ENCODE assay signal across 8 cellular contexts in the genomic region with DNA sequence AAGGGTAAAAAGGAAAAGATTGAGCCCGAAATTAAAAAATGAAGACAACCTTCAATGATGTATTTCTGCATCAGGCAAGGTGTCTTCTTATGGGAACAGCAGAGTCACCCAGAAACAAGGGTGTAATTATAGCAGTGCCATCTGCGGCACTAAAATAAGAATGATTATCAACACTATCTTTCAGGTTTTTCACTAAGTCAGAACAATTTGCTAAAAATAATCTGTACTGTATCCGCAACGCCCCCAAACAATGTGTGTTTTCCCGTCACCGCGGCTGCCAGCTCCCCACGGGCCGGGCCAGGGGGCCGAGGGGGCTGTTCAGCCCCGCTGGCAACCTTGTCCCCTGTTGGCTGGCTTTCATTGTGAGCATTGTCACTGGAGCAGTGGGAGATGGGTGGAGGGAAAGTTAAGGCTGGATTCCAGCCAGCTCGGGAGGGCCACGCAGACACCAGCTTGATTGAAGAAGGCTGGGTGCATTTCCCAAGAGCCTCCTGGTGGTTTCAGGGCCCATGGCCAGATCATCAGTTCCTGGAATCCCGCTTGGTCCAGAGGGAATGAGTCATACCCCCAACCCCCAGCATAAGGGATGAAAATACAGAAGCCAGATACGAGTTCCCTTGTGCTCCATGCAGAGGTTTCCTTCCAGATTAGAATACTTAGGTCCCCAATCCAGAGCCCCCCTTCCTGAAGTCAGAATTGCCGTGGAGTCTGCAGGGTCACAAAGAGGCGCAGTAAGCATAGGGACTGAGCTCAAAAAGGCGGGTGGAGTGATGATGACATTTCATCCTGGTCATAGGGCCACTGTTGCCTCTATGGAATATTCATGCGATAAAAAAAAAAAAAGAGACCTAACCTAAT.
DNase-seq lines count a peak whose midpoint lies in the region; ATAC-seq and TF ChIP-seq lines count a peak whose summit lies in the region.

No MANE protein-coding gene starts in this region.

- no peaks in the 10 kb centered on the region for H3K9me3 ChIP-seq in CD4-positive, alpha-beta memory T cell (ENCODE audit: control insufficient read depth in 1 of 2, low read length in 2 of 2)

- in situ Hi-C loops in GM13976 (cut with MboI; ENCODE audit: low sequenced_read_pairs, unreplicated experiment): loop anchor here (10.0 kb wide), 1 partner anchor 88 kb away; a partner anchor contains a TSS

- H3K27me3 Mint-ChIP-seq in CD4-positive, alpha-beta memory T cell: no peaks in the 10 kb centered on the region
- H3K27me3 Mint-ChIP-seq in nephron progenitor cell (ENCODE audit: low read depth, poor library complexity): peaks cover 7% of the 10 kb centered on the region

- H3K36me3 Mint-ChIP-seq in CD4-positive, alpha-beta memory T cell: no peaks in the 10 kb centered on the region
- H3K36me3 Mint-ChIP-seq in nephron progenitor cell (ENCODE audit: low read depth): no peaks in the 10 kb centered on the region

- CTCF ChIA-PET in RWPE1 (lab: Yijun Ruan, JAX): interaction anchor here (1.2 kb wide), 1 partner anchor 21 kb away, joined by 4 read pairs; no protein-coding TSS in a partner anchor
- CTCF ChIA-PET in CD4-positive, alpha-beta memory T cell (lab: Charles Lee; ENCODE audit: partially characterized antibody): no interaction called here

- H3K36me3 ChIP-seq in CD4-positive, alpha-beta memory T cell (ENCODE audit: insufficient read depth, low read length): no peaks in the 10 kb centered on the region

- TF ChIP-seq CTCF in GM13976 (IDR thresholded peaks at IDR 0.05; ENCODE audit: borderline replicate concordance, control extremely low read depth, extremely low read depth, insufficient read depth, missing control alignments) (no peak), RWPE1 (conservative IDR thresholded peaks at IDR 0.05; ENCODE audit: low read depth) (no peak), fibroblast of the aortic adventitia (IDR thresholded peaks at IDR 0.05; ENCODE audit: insufficient read depth, low read length) (peak; percentile 4), omental fat pad (IDR thresholded peaks at IDR 0.05) (no peak), nephron progenitor cell (IDR thresholded peaks at IDR 0.05) (no peak)

- H3K27me3 ChIP-seq in CD4-positive, alpha-beta memory T cell (ENCODE audit: insufficient read depth, low read length): no peaks in the 10 kb centered on the region

- H3K4me3 Mint-ChIP-seq in CD4-positive, alpha-beta memory T cell: no peak overlapping the region
- no peak overlapping the region for H3K4me3 Mint-ChIP-seq in nephron progenitor cell

- peaks cover 19% of the 10 kb centered on the region for H3K4me1 ChIP-seq in CD4-positive, alpha-beta memory T cell (ENCODE audit: insufficient read depth, low read length)

- H3K4me1 Mint-ChIP-seq in CD4-positive, alpha-beta memory T cell: peaks cover 16 to 28% (median 25%) of the 10 kb centered on the region in 4 donors
- H3K4me1 Mint-ChIP-seq in nephron progenitor cell: no peaks in the 10 kb centered on the region

- no peak overlapping the region for H3K27ac Mint-ChIP-seq in CD4-positive, alpha-beta memory T cell
- no peak overlapping the region for H3K27ac Mint-ChIP-seq in nephron progenitor cell

- H3K9me3 Mint-ChIP-seq in CD4-positive, alpha-beta memory T cell: no peaks in the 10 kb centered on the region
- no peaks in the 10 kb centered on the region for H3K9me3 Mint-ChIP-seq in nephron progenitor cell

- POLR2A ChIA-PET in RWPE1 (lab: Yijun Ruan, JAX; ENCODE audit: low non-redundant PET): no interaction called here
- POLR2A ChIA-PET in CD4-positive, alpha-beta memory T cell (lab: Charles Lee; ENCODE audit: partially characterized antibody): interaction anchor here (0.6 to 3.5 kb wide), 2 partner anchors 18 to 28 kb away, joined by 3 to 13 read pairs; no protein-coding TSS in a partner anchor

- DNase-seq in GM13976 (ENCODE audit: low spot score) (peak; percentile 59), RWPE1 (ENCODE audit: low spot score) (peak; percentile 91), fibroblast of the aortic adventitia (ENCODE audit: low read depth) (peak; percentile 98), omental fat pad (ENCODE audit: low spot score) (peak; percentile 62), nephron progenitor cell (no peak), T-helper 1 cell (no peak)
- no peak for DNase-seq in CD4-positive, alpha-beta memory T cell

- intact Hi-C loops in CD4-positive, alpha-beta memory T cell (cut with micrococcal nuclease): no loop called here

- ATAC-seq in HG03571 (IDR thresholded peaks at IDR 0.05; ENCODE audit: unreplicated experiment) (peak; percentile 36), omental fat pad (ENCODE audit: low FRiP score) (peak; percentile 93)

- H3K27ac ChIP-seq in RWPE1: peak overlapping the region; percentile 84
- no peak overlapping the region for H3K27ac ChIP-seq in CD4-positive, alpha-beta memory T cell (ENCODE audit: low read depth, low read length)

- peak overlapping the region; percentile 39 for H3K4me3 ChIP-seq in fibroblast of the aortic adventitia (ENCODE audit: low read depth, low read length)
- no peak overlapping the region for H3K4me3 ChIP-seq in CD4-positive, alpha-beta memory T cell (ENCODE audit: low read length in 2 of 2)

Comparison
In these comparisons a context has a peak if more than half of its experiments do, and no peak if none do; other contexts are left out.
1. DNase-seq: peak in GM13976 (single experiment), RWPE1 (single experiment), fibroblast of the aortic adventitia (single experiment) and omental fat pad (single experiment); none in CD4-positive, alpha-beta memory T cell (0 of 5), nephron progenitor cell (single experiment) and T-helper 1 cell (0 of 5).